21 cellular contexts compared by ENCODE assay signal in genomic region chr20:35830264-35830663, GRCh38.
"Had no signal": no experiment of that assay in that cellular context is flagged by ENCODE, and none has a peak within 500 bp of the region (broad histone marks: within the 10 kb centered on the region; RNA-seq: fewer than 3 reads in every experiment).

No MANE protein-coding gene starts in this region.

- H3K4me1 Mint-ChIP-seq: endodermal cell had no signal

- H3K9me3 Mint-ChIP-seq: stimulated activated naive CD8-positive, alpha-beta T cell treated with anti-CD3 and anti-CD28 coated beads, Interleukin-15, Interleukin-2, amounts not matched to agents 100 ng/mL and 50 ng/mL, for 24 hours had no signal

- H3K27ac Mint-ChIP-seq: endodermal cell; memory B cell; nephron; neural progenitor cell; progenitor cell of endocrine pancreas; stimulated activated naive B cell treated with anti-CD40 and anti-IgM and Interleukin-4, amounts not matched to agents 10 μg/mL and 1 μg/mL and 100 μg/mL, for 72 hours; stimulated activated naive CD8-positive, alpha-beta T cell treated with anti-CD3 and anti-CD28 coated beads, Interleukin-15, Interleukin-2, amounts not matched to agents 100 ng/mL and 50 ng/mL, for 24 hours had no signal

- ATAC-seq: esophagus mucosa; left lobe of liver; right lobe of liver; stimulated activated naive B cell treated with anti-CD40 and anti-IgM and Interleukin-4, amounts not matched to agents 10 μg/mL and 1 μg/mL and 100 μg/mL, for 72 hours had no signal

- DNase-seq: dorsolateral prefrontal cortex; effector CD4-positive, alpha-beta T cell; endodermal cell; foreskin melanocyte; kidney; right lobe of liver; small intestine; stimulated activated CD4-positive, alpha-beta T cell treated with anti-CD3 and anti-CD28 coated beads, Interleukin-15, amount 100 ng/mL, for 24 hours; stimulated activated CD4-positive, alpha-beta T cell treated with anti-CD3 and anti-CD28 coated beads, Interleukin-2, amount 100 ng/mL, for 48 hours; stimulated activated naive B cell treated with anti-CD40 and anti-IgM and Interleukin-4, amounts not matched to agents 10 μg/mL and 1 μg/mL and 100 μg/mL, for 72 hours; upper lobe of left lung had no signal

- H3K4me3 Mint-ChIP-seq: endodermal cell; memory B cell; nephron; neural progenitor cell; stimulated activated naive B cell treated with anti-CD40 and anti-IgM and Interleukin-4, amounts not matched to agents 10 μg/mL and 1 μg/mL and 100 μg/mL, for 72 hours; stimulated activated naive CD8-positive, alpha-beta T cell treated with anti-CD3 and anti-CD28 coated beads, Interleukin-15, Interleukin-2, amounts not matched to agents 100 ng/mL and 50 ng/mL, for 24 hours had no signal

- H3K4me3 ChIP-seq: dorsolateral prefrontal cortex, lung, neural progenitor cell, right lobe of liver, thoracic aorta, tibial nerve, upper lobe of left lung had no signal

- H3K27me3 Mint-ChIP-seq: memory B cell; progenitor cell of endocrine pancreas; stimulated activated naive B cell treated with anti-CD40 and anti-IgM and Interleukin-4, amounts not matched to agents 10 μg/mL and 1 μg/mL and 100 μg/mL, for 72 hours; stimulated activated naive CD8-positive, alpha-beta T cell treated with anti-CD3 and anti-CD28 coated beads, Interleukin-15, Interleukin-2, amounts not matched to agents 100 ng/mL and 50 ng/mL, for 24 hours had no signal
